Comparison of ENCODE assay signal across 8 cellular contexts in genomic region chr19:13731147-13731964, GRCh38. TPM values are rescaled to one million over a fixed set of nuclear protein-coding genes. Genes with fewer than 3 reads are reported as not detected.
DNase-seq lines count a peak whose midpoint lies in the region; ATAC-seq and TF ChIP-seq lines count a peak whose summit lies in the region.

No MANE protein-coding gene starts in this region.

- no peaks in the 10 kb centered on the region for H3K36me3 ChIP-seq in BJ (ENCODE audit: control insufficient read depth, insufficient read depth, low read length)

- CTCF ChIA-PET in BJ (lab: Yijun Ruan, JAX): interaction anchor here (0.6 to 2.0 kb wide), 7 partner anchors 8 to 328 kb away, joined by 3 to 8 read pairs (median 3); a partner anchor contains a TSS

- POLR2A ChIA-PET in BJ (lab: Charles Lee): interaction anchor here (0.6 kb wide), 1 partner anchor 116 kb away, joined by 3 read pairs; no protein-coding TSS in a partner anchor

- peak; percentile 96 for ATAC-seq in GM19324 (IDR thresholded peaks at IDR 0.05; ENCODE audit: low FRiP score, unreplicated experiment)
- ATAC-seq in HG03469 (IDR thresholded peaks at IDR 0.05; ENCODE audit: unreplicated experiment): peak; percentile 78

- H3K4me3 ChIP-seq in BJ (ENCODE audit: low read depth, low read length): peak overlapping the region; percentile 55

- DNase-seq in BJ (ENCODE audit: low read depth): peak; percentile 95
- DNase-seq in NCI-H526 treated with DMSO at 0.1 percent for 48 hours (lab: John Stamatoyannopoulos, UW): peak; percentile 91
- DNase-seq in activated CD4-positive, alpha-beta T cell treated with anti-CD3 and anti-CD28 coated beads, Interleukin-2, amount 50 U/mL, for 1 hour: peak; percentile 95
- DNase-seq in dedifferentiated amniotic fluid mesenchymal stem cell (ENCODE audit: extremely low spot score): peak; percentile 97
- peak; percentile 99 for DNase-seq in left kidney (ENCODE audit: low read depth, low spot score)
- DNase-seq in stimulated activated CD4-positive, alpha-beta T cell treated with anti-CD3 and anti-CD28 coated beads, Interleukin-1b, Interleukin-23, amount 100 ng/mL, for 48 hours: peak; percentile 92

- TF ChIP-seq CTCF in BJ (IDR thresholded peaks at IDR 0.05; ENCODE audit: insufficient read depth, low read depth, low read length): no peak

- no peaks in the 10 kb centered on the region for H3K27me3 ChIP-seq in BJ (ENCODE audit: control insufficient read depth, insufficient read depth, low read length)

RNA-seq across cellular contexts. Expression of gene MRI1, which starts 33.0 kb away (rescaled TPM):
- polyA plus RNA-seq in BJ (2011; rRNA removed): 28.4 and 42.1 TPM in 2 replicates
- polyA minus RNA-seq in BJ (2011; rRNA and poly(A)+ RNA removed): 17.5 and 26.0 TPM in 2 replicates

RNA-seq across cellular contexts. Expression of gene C19orf53, which starts 42.9 kb away (rescaled TPM):
- 220 and 276 TPM in 2 replicates for polyA plus RNA-seq in BJ (2011; rRNA removed)
- polyA minus RNA-seq in BJ (2011; rRNA and poly(A)+ RNA removed): 85.7 and 188 TPM in 2 replicates

Comparison
In these comparisons a context has a peak if more than half of its experiments do, and no peak if none do; other contexts are left out.
1. Peak in every context shown above with its lines: DNase-seq, ATAC-seq and H3K4me3 ChIP-seq.